15 cellular contexts compared by ENCODE assay signal in the genomic region with DNA sequence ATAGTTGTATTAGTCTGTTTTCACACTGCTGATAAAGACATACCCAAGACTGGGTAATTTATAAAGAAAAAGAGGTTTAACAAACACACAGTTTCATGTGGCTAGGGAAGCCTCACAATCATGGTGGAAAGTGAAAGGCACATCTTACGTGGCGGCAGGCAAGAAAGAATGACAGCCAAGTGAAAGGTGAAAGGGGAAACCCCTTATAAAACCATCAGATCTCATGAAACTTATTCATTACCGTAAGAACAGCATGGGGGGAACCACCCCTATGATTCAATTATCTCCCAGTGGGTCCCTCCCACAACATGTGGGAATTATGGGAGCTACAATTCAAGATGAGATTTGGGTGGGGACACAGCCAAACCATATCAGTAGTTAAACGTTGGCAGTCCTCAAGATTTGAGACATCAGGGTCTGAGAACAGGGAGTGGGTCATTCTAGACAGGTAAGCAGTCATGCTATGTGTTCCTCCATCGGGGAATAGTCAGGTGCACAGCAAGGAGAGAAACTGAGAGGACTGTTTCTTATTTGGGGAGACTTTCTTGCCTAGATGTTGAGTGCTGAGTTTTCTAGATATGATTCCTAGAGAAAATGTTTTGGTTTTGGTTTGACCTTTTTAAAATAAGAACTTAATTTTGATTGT. TPM values are rescaled to one million over a fixed set of nuclear protein-coding genes. Genes with fewer than 3 reads are reported as not detected.
DNase-seq lines count a peak whose midpoint lies in the region; ATAC-seq and TF ChIP-seq lines count a peak whose summit lies in the region.
"Had no signal": no experiment of that assay in that cellular context is flagged by ENCODE, and none has a peak within 500 bp of the region (broad histone marks: within the 10 kb centered on the region; RNA-seq: fewer than 3 reads in every experiment).

No MANE protein-coding gene starts in this region.

- no peaks in the 10 kb centered on the region for H3K4me1 Mint-ChIP-seq in osteocyte (ENCODE audit: unreplicated experiment)
- H3K4me1 Mint-ChIP-seq: brain had no signal

- H3K27me3 Mint-ChIP-seq in osteocyte (ENCODE audit: unreplicated experiment): peaks cover 38% of the 10 kb centered on the region
- H3K27me3 Mint-ChIP-seq: progenitor cell of endocrine pancreas had no signal

- TF ChIP-seq CTCF in osteocyte (IDR thresholded peaks at IDR 0.05): no peak

- H3K27ac Mint-ChIP-seq in activated naive CD4-positive, alpha-beta T cell treated with anti-CD3 and anti-CD28 coated beads, Interleukin-2, amount 50 U/mL, for 72 hours: peak overlapping the region in 1 of 2 donors; percentile 36
- no peak overlapping the region for H3K27ac Mint-ChIP-seq in osteocyte (ENCODE audit: unreplicated experiment)
- H3K27ac Mint-ChIP-seq: brain, progenitor cell of endocrine pancreas had no signal

- H3K36me3 Mint-ChIP-seq in activated naive CD4-positive, alpha-beta T cell treated with anti-CD3 and anti-CD28 coated beads, Interleukin-2, amount 50 U/mL, for 72 hours: peaks cover 23 to 27% of the 10 kb centered on the region in 2 donors
- H3K36me3 Mint-ChIP-seq in osteocyte (ENCODE audit: unreplicated experiment): no peaks in the 10 kb centered on the region
- H3K36me3 Mint-ChIP-seq: brain had no signal

- H3K9me3 Mint-ChIP-seq in activated naive CD4-positive, alpha-beta T cell treated with anti-CD3 and anti-CD28 coated beads, Interleukin-2, amount 50 U/mL, for 72 hours: peaks cover 26 to 33% of the 10 kb centered on the region in 2 donors
- peaks cover 7% of the 10 kb centered on the region for H3K9me3 Mint-ChIP-seq in osteocyte (ENCODE audit: unreplicated experiment)

- DNase-seq in activated naive CD4-positive, alpha-beta T cell treated with anti-CD3 and anti-CD28 coated beads, Interleukin-2, amount 50 U/mL, for 72 hours (ENCODE audit: low spot score in 2 of 2): peak; percentile 5 to 61
- no peak for DNase-seq in activated naive CD4-positive, alpha-beta T cell (lab: John Stamatoyannopoulos, UW)
- DNase-seq in stimulated activated CD8-positive, alpha-beta memory T cell treated with anti-CD3 and anti-CD28 coated beads, Interleukin-7, amount 100 ng/mL, for 48 hours (ENCODE audit: extremely low read depth in 1 of 2, low read depth in 1 of 2): peak; percentile 8 to 18
- no peak for DNase-seq in UCSD-AML1 (lab: John Stamatoyannopoulos, UW; ENCODE audit: unreplicated experiment)
- no peak for DNase-seq in HCEC 1CT
- DNase-seq in osteocyte (ENCODE audit: extremely low spot score, unreplicated experiment): no peak
- DNase-seq: activated CD8-positive, alpha-beta memory T cell treated with anti-CD3 and anti-CD28 coated beads, Interleukin-2, amount 50 U/mL, for 48 hours; foreskin fibroblast; IMR-90; Right ventricle myocardium superior; stomach had no signal

- no peak overlapping the region for H3K4me3 Mint-ChIP-seq in osteocyte (ENCODE audit: unreplicated experiment)
- H3K4me3 Mint-ChIP-seq: brain had no signal

- peak; percentile 94 to 95 for ATAC-seq in activated naive CD4-positive, alpha-beta T cell treated with anti-CD3 and anti-CD28 coated beads, Interleukin-2, amount 50 U/mL, for 72 hours
- ATAC-seq in GM21576 (IDR thresholded peaks at IDR 0.05; ENCODE audit: unreplicated experiment) (peak; percentile 68), HG03378 (IDR thresholded peaks at IDR 0.05; ENCODE audit: unreplicated experiment) (peak; percentile 93)

RNA-seq across cellular contexts. Expression of a gene that starts 45.8 kb away (rescaled TPM):
- not detected for total RNA-seq in activated naive CD4-positive, alpha-beta T cell treated with anti-CD3 and anti-CD28 coated beads, Interleukin-2, amount 50 U/mL, for 72 hours
- 0.24 and 0.26 TPM in 2 replicates for total RNA-seq in osteocyte
- total RNA-seq: IMR-90 had no signal

Comparison
In these comparisons a context has a peak if more than half of its experiments do, and no peak if none do; other contexts are left out.
1. DNase-seq: peak in activated naive CD4-positive, alpha-beta T cell treated with anti-CD3 and anti-CD28 coated beads, Interleukin-2, amount 50 U/mL, for 72 hours (2 of 2) and stimulated activated CD8-positive, alpha-beta memory T cell treated with anti-CD3 and anti-CD28 coated beads, Interleukin-7, amount 100 ng/mL, for 48 hours (2 of 2); none in activated naive CD4-positive, alpha-beta T cell (0 of 4), UCSD-AML1 (single experiment), HCEC 1CT (single experiment) and osteocyte (single experiment).
2. Peak in every context shown above with its lines, with median percentiles within 50 percentile points of each other: ATAC-seq.